In genomic region chr16:84652565-84652964, GRCh38 we compare ENCODE assay signal across 1 cellular context.
TF ChIP-seq lines count a peak whose summit lies in the region.

No MANE protein-coding gene starts in this region.

TF ChIP-seq in H1, 55 proteins besides CTCF, POLR2A, EP300 and RAD21:
- no peak for TF ChIP-seq SIRT6 (IDR thresholded peaks at IDR 0.05; ENCODE audit: low read length)
- TF ChIP-seq BACH1 (IDR thresholded peaks at IDR 0.05; ENCODE audit: low read length): no peak
- TF ChIP-seq RNF2 (IDR thresholded peaks at IDR 0.05; ENCODE audit: borderline replicate concordance, low read depth, low read length, missing control alignments, poor library complexity, severe bottlenecking): no peak
- no peak for TF ChIP-seq BCL11A (IDR thresholded peaks at IDR 0.05; ENCODE audit: low read depth in 2 of 2, low read length in 2 of 2)
- TF ChIP-seq CBX8 (IDR thresholded peaks at IDR 0.05; ENCODE audit: borderline replicate concordance, low read depth, low read length): no peak
- no peak for TF ChIP-seq GABPA (IDR thresholded peaks at IDR 0.05; ENCODE audit: borderline replicate concordance, insufficient read depth, low read length)
- TF ChIP-seq KDM4A (IDR thresholded peaks at IDR 0.05; ENCODE audit: low read depth, low read length, severe bottlenecking): no peak
- TF ChIP-seq TBP (IDR thresholded peaks at IDR 0.05; ENCODE audit: low read depth, low read length): no peak
- no peak for TF ChIP-seq FOSL1 (IDR thresholded peaks at IDR 0.05; ENCODE audit: insufficient read depth, low read depth, low read length)
- TF ChIP-seq, protein P1, sequence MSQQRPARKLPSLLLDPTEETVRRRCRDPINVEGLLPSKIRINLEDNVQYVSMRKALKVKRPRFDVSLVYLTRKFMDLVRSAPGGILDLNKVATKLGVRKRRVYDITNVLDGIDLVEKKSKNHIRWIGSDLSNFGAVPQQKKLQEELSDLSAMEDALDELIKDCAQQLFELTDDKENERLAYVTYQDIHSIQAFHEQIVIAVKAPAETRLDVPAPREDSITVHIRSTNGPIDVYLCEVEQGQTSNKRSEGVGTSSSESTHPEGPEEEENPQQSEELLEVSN (IDR thresholded peaks at IDR 0.05): no peak
- no peak for TF ChIP-seq PHF8 (conservative IDR thresholded peaks at IDR 0.05; ENCODE audit: low read depth, low read length)
- no peak for TF ChIP-seq HDAC2 (IDR thresholded peaks at IDR 0.05; ENCODE audit: borderline replicate concordance in 1 of 2, low read depth in 2 of 2, low read length in 2 of 2)
- TF ChIP-seq RXRA (IDR thresholded peaks at IDR 0.05; ENCODE audit: insufficient read depth, low read depth, low read length): no peak
- TF ChIP-seq EGR1 (IDR thresholded peaks at IDR 0.05; ENCODE audit: borderline replicate concordance, low read depth, low read length): no peak
- TF ChIP-seq SP2 (IDR thresholded peaks at IDR 0.05; ENCODE audit: low read length): no peak
- no peak for TF ChIP-seq YY1 (IDR thresholded peaks at IDR 0.05; ENCODE audit: low read depth, low read length)
- no peak for TF ChIP-seq TEAD4 (IDR thresholded peaks at IDR 0.05; ENCODE audit: low read depth, low read length)
